ENCODE assay signal across 17 cellular contexts in genomic region chr4:38694330-38694729, GRCh38.
"Had no signal": no experiment of that assay in that cellular context is flagged by ENCODE, and none has a peak within 500 bp of the region (broad histone marks: within the 10 kb centered on the region; RNA-seq: fewer than 3 reads in every experiment).

No MANE protein-coding gene starts in this region.

- H3K27me3 ChIP-seq: colonic mucosa, esophagus squamous epithelium, hepatocyte, stomach had no signal

- DNase-seq: activated CD4-positive, alpha-beta T cell treated with anti-CD3 and anti-CD28 coated beads, Interleukin-2, amount 50 U/mL, for 1 hour; activated naive CD4-positive, alpha-beta T cell treated with Interleukin-2 at 50 U/mL for 16 hours; activated T-cell treated with anti-CD3 and anti-CD28 coated beads for 4 hours; colonic mucosa; esophagus squamous epithelium; mucosa of descending colon; nephron progenitor cell; occipital lobe; right cardiac atrium; small intestine; stimulated activated CD4-positive, alpha-beta T cell treated with anti-CD3 and anti-CD28 coated beads, Interleukin-4, amount 100 ng/mL, for 4 hours; stimulated activated CD8-positive, alpha-beta memory T cell treated with anti-CD3 and anti-CD28 coated beads, Interleukin-4, amount 100 ng/mL, for 48 hours; stomach had no signal

- H3K4me3 Mint-ChIP-seq: nephron progenitor cell had no signal

- H3K9me3 Mint-ChIP-seq: nephron progenitor cell had no signal

- H3K36me3 ChIP-seq: prostate gland had no signal

- H3K4me3 ChIP-seq: colonic mucosa, esophagus squamous epithelium, hepatocyte, mucosa of descending colon, prostate gland, stomach, thoracic aorta had no signal

- H3K9me3 ChIP-seq: colonic mucosa, esophagus squamous epithelium, mucosa of descending colon, prostate gland, stomach, thoracic aorta had no signal

- H3K27ac ChIP-seq: colonic mucosa, hepatocyte, prostate gland, thoracic aorta had no signal

- H3K4me1 Mint-ChIP-seq: nephron progenitor cell had no signal

- H3K4me1 ChIP-seq: colonic mucosa, prostate gland had no signal

- ATAC-seq: left lobe of liver, mucosa of descending colon, right cardiac atrium had no signal
